In genomic region chr10:14556285-14556956, GRCh38 we compare ENCODE assay signal across 8 cellular contexts.
DNase-seq lines count a peak whose midpoint lies in the region; ATAC-seq and TF ChIP-seq lines count a peak whose summit lies in the region.

No MANE protein-coding gene starts in this region.

- DNase-seq in Calu3 = peak; percentile 61
- DNase-seq in brain microvascular endothelial cell = peak; percentile 60
- no peak for DNase-seq in HK-2 (ENCODE audit: unreplicated experiment)
- no peak for DNase-seq in uterus
- no peak for DNase-seq in DMS153 treated with DMSO at 0.1 percent for 48 hours (lab: John Stamatoyannopoulos, UW; ENCODE audit: unreplicated experiment)

- H3K27me3 ChIP-seq in HUES64 (ENCODE audit: insufficient read depth, low read length) (no peaks in the 10 kb centered on the region), brain microvascular endothelial cell (replicated peaks) (no peaks in the 10 kb centered on the region), mucosa of stomach (ENCODE audit: control insufficient read depth, insufficient read depth, low read length) (no peaks in the 10 kb centered on the region), uterus (no peaks in the 10 kb centered on the region)

- H3K9ac ChIP-seq in HUES64 (ENCODE audit: low read depth, low read length) = no peak overlapping the region
- H3K9ac ChIP-seq in mucosa of stomach (ENCODE audit: low read length) = peak overlapping the region; percentile 38

- peaks cover 34% of the 10 kb centered on the region for H3K4me1 ChIP-seq in HUES64 (ENCODE audit: insufficient read depth, low read length)
- H3K4me1 ChIP-seq in mucosa of stomach (ENCODE audit: control insufficient read depth, insufficient read depth, low read length) = peaks cover 78% of the 10 kb centered on the region
- peaks cover 0 to 5% of the 10 kb centered on the region in 2 donors for H3K4me1 ChIP-seq in uterus

- H3K27me3 Mint-ChIP-seq in Calu3 (ENCODE audit: unreplicated experiment) = no peaks in the 10 kb centered on the region

- WGBS in HUES64 = 71% methylated on average over 12 of the region's 12 CpGs

- H3K36me3 Mint-ChIP-seq in Calu3 (ENCODE audit: insufficient read depth, unreplicated experiment) = peaks cover 68% of the 10 kb centered on the region

- H3K27ac Mint-ChIP-seq in Calu3 (ENCODE audit: unreplicated experiment) = peak overlapping the region; percentile 76

- H3K4me3 Mint-ChIP-seq in Calu3 (ENCODE audit: low read depth, unreplicated experiment) = peak overlapping the region; percentile 44

- TF ChIP-seq POLR2A in uterus (IDR thresholded peaks at IDR 0.05) = no peak

- H3K9me3 ChIP-seq in HUES64 (ENCODE audit: insufficient read depth, low read depth, low read length) (no peaks in the 10 kb centered on the region), mucosa of stomach (ENCODE audit: control insufficient read depth, low read length) (no peaks in the 10 kb centered on the region), uterus (no peaks in the 10 kb centered on the region)

- H3K9me3 Mint-ChIP-seq in Calu3 (ENCODE audit: low read depth, unreplicated experiment) = no peaks in the 10 kb centered on the region

- no TSS peak for BruUV-seq in Calu3 (replicated peaks; lab: Mats Ljungman, UMichigan)

- intact Hi-C loops in Calu3 (cut with micrococcal nuclease; ENCODE audit: unreplicated experiment) (loop anchor here (2.0 kb wide), 1 partner anchor 58 kb away; no protein-coding TSS in a partner anchor), uterus (cut with DNase I; ENCODE audit: low total_unique reads) (no loop called here)

- CTCF ChIA-PET in Calu3 (lab: Charles Lee) = interaction anchor here (0.6 to 2.2 kb wide), 9 partner anchors 16 to 281 kb away, joined by 3 to 6 read pairs (median 4); partner anchors contain the start of gene CDNF

- ATAC-seq in GM19351 (IDR thresholded peaks at IDR 0.05; ENCODE audit: unreplicated experiment) = peak; percentile 40

- H3K4me3 ChIP-seq in HUES64 (ENCODE audit: low read length) (no peak overlapping the region), brain microvascular endothelial cell (ENCODE audit: low read depth, low read length) (no peak overlapping the region), mucosa of stomach (ENCODE audit: low read length) (no peak overlapping the region), uterus (no peak overlapping the region)

- peak overlapping the region; percentile 28; the same call in 1 of the 2 replicates for H3K27ac ChIP-seq in HUES64 (ENCODE audit: low read depth, low read length)
- H3K27ac ChIP-seq in brain microvascular endothelial cell = no peak overlapping the region
- H3K27ac ChIP-seq in uterus = no peak overlapping the region

- peak; percentile 33 for TF ChIP-seq CTCF in Calu3 (IDR thresholded peaks at IDR 0.05; ENCODE audit: unreplicated experiment)
- peak; percentile 56 for TF ChIP-seq CTCF in brain microvascular endothelial cell (IDR thresholded peaks at IDR 0.05; ENCODE audit: low read depth, low read length, missing control alignments)
- peak in 1 of 4 experiments; percentile 6 for TF ChIP-seq CTCF in uterus (IDR thresholded peaks at IDR 0.05)

- no peaks in the 10 kb centered on the region for H3K36me3 ChIP-seq in HUES64 (ENCODE audit: insufficient read depth, low read length)
- H3K36me3 ChIP-seq in brain microvascular endothelial cell (replicated peaks) = no peaks in the 10 kb centered on the region
- H3K36me3 ChIP-seq in mucosa of stomach (ENCODE audit: control insufficient read depth, insufficient read depth, low read length) = no peaks in the 10 kb centered on the region
- H3K36me3 ChIP-seq in uterus = no peaks in the 10 kb centered on the region

- in situ Hi-C loops in brain microvascular endothelial cell (cut with HindIII; ENCODE audit: low pct_ligation_motif_present, low sequenced_read_pairs) = no loop called here

- H3K4me1 Mint-ChIP-seq in Calu3 (ENCODE audit: low read depth, unreplicated experiment) = peaks cover 90% of the 10 kb centered on the region

Comparison
In these comparisons a context has a peak if more than half of its experiments do, and no peak if none do; other contexts are left out.
1. DNase-seq: peak in Calu3 (single experiment) and brain microvascular endothelial cell (single experiment); none in HK-2 (single experiment), uterus (0 of 2) and DMS153 treated with DMSO at 0.1 percent for 48 hours (single experiment).